Comparison of ENCODE assay signal across 1 cellular context in the genomic region with DNA sequence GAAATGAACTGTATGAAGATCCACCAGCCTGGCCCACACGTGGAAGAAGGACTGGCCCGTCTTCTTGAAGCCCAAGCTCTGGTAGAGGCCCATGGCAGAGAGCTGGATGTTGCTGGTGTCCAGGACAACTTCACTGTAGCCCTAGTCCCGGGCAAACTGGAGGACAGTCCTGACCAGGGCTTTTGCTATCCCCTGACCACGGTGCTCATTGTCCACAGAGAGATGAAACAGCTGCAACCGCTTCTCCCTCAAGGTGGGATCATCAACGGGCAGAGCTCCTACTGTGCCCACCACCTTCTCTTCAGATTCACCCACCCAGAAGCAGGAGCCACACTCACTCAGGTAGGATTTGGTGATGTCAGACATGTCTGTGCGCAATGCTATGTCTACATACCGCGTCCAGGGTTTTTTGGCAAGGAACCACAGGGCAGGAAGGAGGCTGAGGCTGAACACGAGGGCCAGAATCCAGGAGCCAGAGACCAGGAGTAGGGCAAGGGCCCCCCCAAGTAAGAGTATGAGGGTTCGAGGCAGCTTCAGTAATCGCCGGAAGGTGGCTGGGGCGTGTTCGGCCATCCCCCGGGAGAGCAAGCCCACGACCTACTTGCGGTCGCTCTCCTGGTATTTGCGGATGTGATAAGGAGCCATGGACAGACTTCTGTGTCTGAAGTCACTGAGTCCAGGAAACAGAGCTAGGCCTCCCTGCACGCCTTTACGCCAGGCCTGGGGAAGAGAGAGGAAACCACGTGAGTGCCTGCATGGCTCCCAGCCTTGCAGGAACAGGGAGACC.
TF ChIP-seq lines count a peak whose summit lies in the region.

No MANE protein-coding gene starts in this region.

TF ChIP-seq in endothelial cell of umbilical vein, 7 proteins besides CTCF, POLR2A, EP300 and RAD21 (continued from another document):
- TF ChIP-seq, protein P1, sequence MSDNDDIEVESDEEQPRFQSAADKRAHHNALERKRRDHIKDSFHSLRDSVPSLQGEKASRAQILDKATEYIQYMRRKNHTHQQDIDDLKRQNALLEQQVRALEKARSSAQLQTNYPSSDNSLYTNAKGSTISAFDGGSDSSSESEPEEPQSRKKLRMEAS (IDR thresholded peaks at IDR 0.05; ENCODE audit: insufficient read depth, insufficient read length): no peak
- no peak for TF ChIP-seq FOS (IDR thresholded peaks at IDR 0.05; ENCODE audit: borderline replicate concordance, insufficient read depth, low read length)
